ENCODE assay signal across 23 cellular contexts in genomic region chr20:48493966-48494365, GRCh38.
"Had no signal": no experiment of that assay in that cellular context is flagged by ENCODE, and none has a peak within 500 bp of the region (broad histone marks: within the 10 kb centered on the region; RNA-seq: fewer than 3 reads in every experiment).

No MANE protein-coding gene starts in this region.

- H3K36me3 ChIP-seq: stomach, suprapubic skin, thoracic aorta, thyroid gland, tibial artery, tibial nerve, transverse colon, upper lobe of left lung, upper lobe of right lung, uterus, vagina had no signal

- H3K27ac ChIP-seq: stomach, suprapubic skin, testis, thoracic aorta, thyroid gland, tibial artery, tibial nerve, transverse colon, upper lobe of left lung, upper lobe of right lung, uterus, vagina had no signal

- H3K9me3 ChIP-seq: stomach, suprapubic skin, testis, thoracic aorta, thyroid gland, tibial artery, tibial nerve, transverse colon, upper lobe of left lung, upper lobe of right lung, uterus, vagina had no signal

- H3K27me3 ChIP-seq: testis, thyroid gland, tibial nerve, upper lobe of left lung, uterus, vagina had no signal

- H3K4me1 ChIP-seq: stomach, thyroid gland, tibial artery, tibial nerve, transverse colon, upper lobe of left lung, upper lobe of right lung, uterus had no signal

- H3K4me3 ChIP-seq: stomach, suprapubic skin, testis, thoracic aorta, thyroid gland, tibial artery, tibial nerve, transverse colon, upper lobe of left lung, upper lobe of right lung, uterus, vagina had no signal

- DNase-seq: stimulated activated CD4-positive, alpha-beta T cell treated with anti-CD3 and anti-CD28 coated beads, Interleukin-4, amount 100 ng/mL, for 1 hour; stimulated activated CD4-positive, alpha-beta T cell treated with anti-CD3 and anti-CD28 coated beads, Interleukin-4, amount 100 ng/mL, for 24 hours; stimulated activated CD4-positive, alpha-beta T cell treated with anti-CD3 and anti-CD28 coated beads, Interleukin-4, amount 100 ng/mL, for 4 hours; stimulated activated CD8-positive, alpha-beta memory T cell treated with anti-CD3 and anti-CD28 coated beads, Interleukin-4, amount 100 ng/mL, for 48 hours; stimulated activated naive B cell treated with anti-CD40 and anti-IgM and Interleukin-4, amounts not matched to agents 10 μg/mL and 1 μg/mL and 100 μg/mL, for 72 hours; stimulated activated naive CD4-positive, alpha-beta T cell; stimulated activated naive CD4-positive, alpha-beta T cell treated with Interleukin-2 at 50 U/mL for 16 hours; stimulated activated naive CD8-positive, alpha-beta T cell treated with anti-CD3 and anti-CD28 coated beads, Interleukin-15, amount 100 ng/mL, for 72 hours; stimulated activated naive CD8-positive, alpha-beta T cell treated with anti-CD3 and anti-CD28 coated beads, Interleukin-15, Interleukin-2, amounts not matched to agents 100 U/mL and 50 U/mL, for 24 hours; stomach; substantia nigra; testis; thyroid gland; tibial artery; trophoblast cell; upper lobe of right lung; uterus had no signal
